In genomic region chr6:21511891-21512550, GRCh38 we compare ENCODE assay signal across 1 cellular context.
TF ChIP-seq lines count a peak whose summit lies in the region.

No MANE protein-coding gene starts in this region.

TF ChIP-seq in GM23338, 12 proteins besides CTCF, POLR2A, EP300 and RAD21 (continued from another document):
- TF ChIP-seq, protein P1, sequence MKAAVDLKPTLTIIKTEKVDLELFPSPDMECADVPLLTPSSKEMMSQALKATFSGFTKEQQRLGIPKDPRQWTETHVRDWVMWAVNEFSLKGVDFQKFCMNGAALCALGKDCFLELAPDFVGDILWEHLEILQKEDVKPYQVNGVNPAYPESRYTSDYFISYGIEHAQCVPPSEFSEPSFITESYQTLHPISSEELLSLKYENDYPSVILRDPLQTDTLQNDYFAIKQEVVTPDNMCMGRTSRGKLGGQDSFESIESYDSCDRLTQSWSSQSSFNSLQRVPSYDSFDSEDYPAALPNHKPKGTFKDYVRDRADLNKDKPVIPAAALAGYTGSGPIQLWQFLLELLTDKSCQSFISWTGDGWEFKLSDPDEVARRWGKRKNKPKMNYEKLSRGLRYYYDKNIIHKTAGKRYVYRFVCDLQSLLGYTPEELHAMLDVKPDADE (IDR thresholded peaks at IDR 0.05), result no peak
- TF ChIP-seq POLR2AphosphoS5 (IDR thresholded peaks at IDR 0.05; ENCODE audit: low read depth) (no peak), ZNF331 (CRISPR knock-in tag; IDR thresholded peaks at IDR 0.05; ENCODE audit: low read depth) (no peak), JUNB (IDR thresholded peaks at IDR 0.05; ENCODE audit: unreplicated experiment) (no peak), EZH2 (IDR thresholded peaks at IDR 0.05; ENCODE audit: low read depth, unreplicated experiment) (no peak), NANOG (IDR thresholded peaks at IDR 0.05; ENCODE audit: borderline replicate concordance) (no peak), CREB1 (CRISPR knock-in tag; IDR thresholded peaks at IDR 0.05; ENCODE audit: low read depth) (no peak)
- TF ChIP-seq, protein P2, sequence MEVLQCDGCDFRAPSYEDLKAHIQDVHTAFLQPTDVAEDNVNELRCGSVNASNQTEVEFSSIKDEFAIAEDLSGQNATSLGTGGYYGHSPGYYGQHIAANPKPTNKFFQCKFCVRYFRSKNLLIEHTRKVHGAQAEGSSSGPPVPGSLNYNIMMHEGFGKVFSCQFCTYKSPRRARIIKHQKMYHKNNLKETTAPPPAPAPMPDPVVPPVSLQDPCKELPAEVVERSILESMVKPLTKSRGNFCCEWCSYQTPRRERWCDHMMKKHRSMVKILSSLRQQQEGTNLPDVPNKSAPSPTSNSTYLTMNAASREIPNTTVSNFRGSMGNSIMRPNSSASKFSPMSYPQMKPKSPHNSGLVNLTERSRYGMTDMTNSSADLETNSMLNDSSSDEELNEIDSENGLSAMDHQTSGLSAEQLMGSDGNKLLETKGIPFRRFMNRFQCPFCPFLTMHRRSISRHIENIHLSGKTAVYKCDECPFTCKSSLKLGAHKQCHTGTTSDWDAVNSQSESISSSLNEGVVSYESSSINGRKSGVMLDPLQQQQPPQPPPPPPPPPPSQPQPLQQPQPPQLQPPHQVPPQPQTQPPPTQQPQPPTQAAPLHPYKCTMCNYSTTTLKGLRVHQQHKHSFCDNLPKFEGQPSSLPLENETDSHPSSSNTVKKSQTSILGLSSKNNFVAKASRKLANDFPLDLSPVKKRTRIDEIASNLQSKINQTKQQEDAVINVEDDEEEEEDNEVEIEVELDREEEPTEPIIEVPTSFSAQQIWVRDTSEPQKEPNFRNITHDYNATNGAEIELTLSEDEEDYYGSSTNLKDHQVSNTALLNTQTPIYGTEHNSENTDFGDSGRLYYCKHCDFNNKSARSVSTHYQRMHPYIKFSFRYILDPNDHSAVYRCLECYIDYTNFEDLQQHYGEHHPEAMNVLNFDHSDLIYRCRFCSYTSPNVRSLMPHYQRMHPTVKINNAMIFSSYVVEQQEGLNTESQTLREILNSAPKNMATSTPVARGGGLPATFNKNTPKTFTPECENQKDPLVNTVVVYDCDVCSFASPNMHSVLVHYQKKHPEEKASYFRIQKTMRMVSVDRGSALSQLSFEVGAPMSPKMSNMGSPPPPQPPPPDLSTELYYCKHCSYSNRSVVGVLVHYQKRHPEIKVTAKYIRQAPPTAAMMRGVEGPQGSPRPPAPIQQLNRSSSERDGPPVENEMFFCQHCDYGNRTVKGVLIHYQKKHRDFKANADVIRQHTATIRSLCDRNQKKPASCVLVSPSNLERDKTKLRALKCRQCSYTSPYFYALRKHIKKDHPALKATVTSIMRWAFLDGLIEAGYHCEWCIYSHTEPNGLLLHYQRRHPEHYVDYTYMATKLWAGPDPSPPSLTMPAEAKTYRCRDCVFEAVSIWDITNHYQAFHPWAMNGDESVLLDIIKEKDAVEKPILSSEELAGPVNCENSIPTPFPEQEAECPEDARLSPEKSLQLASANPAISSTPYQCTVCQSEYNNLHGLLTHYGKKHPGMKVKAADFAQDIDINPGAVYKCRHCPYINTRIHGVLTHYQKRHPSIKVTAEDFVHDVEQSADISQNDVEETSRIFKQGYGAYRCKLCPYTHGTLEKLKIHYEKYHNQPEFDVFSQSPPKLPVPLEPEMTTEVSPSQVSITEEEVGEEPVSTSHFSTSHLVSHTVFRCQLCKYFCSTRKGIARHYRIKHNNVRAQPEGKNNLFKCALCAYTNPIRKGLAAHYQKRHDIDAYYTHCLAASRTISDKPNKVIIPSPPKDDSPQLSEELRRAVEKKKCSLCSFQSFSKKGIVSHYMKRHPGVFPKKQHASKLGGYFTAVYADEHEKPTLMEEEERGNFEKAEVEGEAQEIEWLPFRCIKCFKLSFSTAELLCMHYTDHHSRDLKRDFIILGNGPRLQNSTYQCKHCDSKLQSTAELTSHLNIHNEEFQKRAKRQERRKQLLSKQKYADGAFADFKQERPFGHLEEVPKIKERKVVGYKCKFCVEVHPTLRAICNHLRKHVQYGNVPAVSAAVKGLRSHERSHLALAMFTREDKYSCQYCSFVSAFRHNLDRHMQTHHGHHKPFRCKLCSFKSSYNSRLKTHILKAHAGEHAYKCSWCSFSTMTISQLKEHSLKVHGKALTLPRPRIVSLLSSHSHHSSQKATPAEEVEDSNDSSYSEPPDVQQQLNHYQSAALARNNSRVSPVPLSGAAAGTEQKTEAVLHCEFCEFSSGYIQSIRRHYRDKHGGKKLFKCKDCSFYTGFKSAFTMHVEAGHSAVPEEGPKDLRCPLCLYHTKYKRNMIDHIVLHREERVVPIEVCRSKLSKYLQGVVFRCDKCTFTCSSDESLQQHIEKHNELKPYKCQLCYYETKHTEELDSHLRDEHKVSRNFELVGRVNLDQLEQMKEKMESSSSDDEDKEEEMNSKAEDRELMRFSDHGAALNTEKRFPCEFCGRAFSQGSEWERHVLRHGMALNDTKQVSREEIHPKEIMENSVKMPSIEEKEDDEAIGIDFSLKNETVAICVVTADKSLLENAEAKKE (CRISPR knock-in tag; IDR thresholded peaks at IDR 0.05), result no peak
